8 cellular contexts compared by ENCODE assay signal in genomic region chr2:98730851-98731708, GRCh38. TPM values are rescaled to one million over a fixed set of nuclear protein-coding genes. Genes with fewer than 3 reads are reported as not detected.
DNase-seq lines count a peak whose midpoint lies in the region; ATAC-seq and TF ChIP-seq lines count a peak whose summit lies in the region.

Gene MGAT4A (minus strand): TSS chr2:98731132. CDS start chr2:98726332, 4,800 bp downstream.

- peak within 1 kb of the TSS; percentile 73 for H3K9ac ChIP-seq in Loucy (ENCODE audit: low read depth, low read length, poor library complexity, severe bottlenecking)

- peak within 1 kb of the TSS; percentile 86 for H3K4me2 ChIP-seq in Loucy (ENCODE audit: low read depth, low read length, poor library complexity, severe bottlenecking)

- H2AFZ ChIP-seq in Loucy (ENCODE audit: low read length) = peak within 1 kb of the TSS; percentile 69

- H3K9me3 ChIP-seq in Loucy (ENCODE audit: insufficient read depth, low read depth, low read length) = no peaks in the 10 kb centered on the region

- DNase-seq in GM10266 (ENCODE audit: extremely low spot score) (peak; percentile 91), activated B cell treated with CpG ODN at 0.5 μM for 24 hours (peak; percentile 76), cerebellar nuclear complex (lab: John Stamatoyannopoulos, UW) (no peak)
- peak; percentile 82 for DNase-seq in central memory CD4-positive, alpha-beta T cell
- DNase-seq in stimulated activated CD4-positive, alpha-beta T cell treated with anti-CD3 and anti-CD28 coated beads, Interleukin-1b, Interleukin-23, amount 100 ng/mL, for 24 hours (ENCODE audit: low read depth in 4 of 4, low spot score in 1 of 4) = peak; percentile 49 to 72 (median 67)

- no peaks in the 10 kb centered on the region for H3K36me3 ChIP-seq in Loucy (ENCODE audit: insufficient read depth, low read length)

- peak within 1 kb of the TSS; percentile 85 for H3K27ac ChIP-seq in layer of hippocampus (ENCODE audit: low read depth, low read length)

- H3K4me3 Mint-ChIP-seq in activated B cell treated with CpG ODN at 0.5 μM for 24 hours = peak within 1 kb of the TSS; percentile 83

- H3K79me2 ChIP-seq in Loucy (ENCODE audit: insufficient read depth, low read length) = peaks cover 50% of the 10 kb centered on the region

- intact Hi-C loops in activated B cell treated with CpG ODN at 0.5 μM for 24 hours (cut with micrococcal nuclease) = loop anchor here (1.0 to 5.0 kb wide), 8 partner anchors 18 to 756 kb away; partner anchors contain the start of genes EIF5B, MITD1, MRPL30 and TXNDC9

- ATAC-seq in GM21786 (IDR thresholded peaks at IDR 0.05; ENCODE audit: unreplicated experiment) (peak; percentile 66), activated B cell treated with CpG ODN at 0.5 μM for 24 hours (ENCODE audit: low read depth) (peak; percentile 87)

- no peaks in the 10 kb centered on the region for H3K27me3 Mint-ChIP-seq in activated B cell treated with CpG ODN at 0.5 μM for 24 hours

- H3K9me3 Mint-ChIP-seq in activated B cell treated with CpG ODN at 0.5 μM for 24 hours = no peaks in the 10 kb centered on the region

- H3F3A ChIP-seq in Loucy (ENCODE audit: low read depth) = no peaks in the 10 kb centered on the region; the same call in 1 of the 2 replicates

- CTCF ChIA-PET in activated B cell treated with CpG ODN at 0.5 μM for 24 hours (lab: Charles Lee) = interaction anchor here (1.0 to 2.0 kb wide), 5 partner anchors 26 to 106 kb away, joined by 3 to 10 read pairs (median 4); no protein-coding TSS in a partner anchor

- H3K36me3 Mint-ChIP-seq in activated B cell treated with CpG ODN at 0.5 μM for 24 hours (ENCODE audit: low read depth) = no peaks in the 10 kb centered on the region

- H3K4me1 ChIP-seq in Loucy (ENCODE audit: insufficient read depth, low read length, poor library complexity, severe bottlenecking) = peaks cover 61% of the 10 kb centered on the region

- POLR2A ChIA-PET in activated B cell treated with CpG ODN at 0.5 μM for 24 hours (lab: Charles Lee) = interaction anchor here (0.6 to 3.2 kb wide), 17 partner anchors 13 to 1065 kb away, joined by 3 to 15 read pairs (median 4); partner anchors contain the start of genes C2orf15, COA5, LIPT1 and MITD1

- H3K27ac Mint-ChIP-seq in activated B cell treated with CpG ODN at 0.5 μM for 24 hours = peak within 1 kb of the TSS; percentile 84

- peaks cover 56% of the 10 kb centered on the region for H3K4me1 Mint-ChIP-seq in activated B cell treated with CpG ODN at 0.5 μM for 24 hours

- no peaks in the 10 kb centered on the region for H3K9me2 ChIP-seq in Loucy (replicated peaks; ENCODE audit: low read depth, low read length)

- H3K27me3 ChIP-seq in Loucy (ENCODE audit: insufficient read depth, low read length, poor library complexity, severe bottlenecking) (no peaks in the 10 kb centered on the region), layer of hippocampus (ENCODE audit: control insufficient read depth, insufficient read depth, low read length) (no peaks in the 10 kb centered on the region)

- H4K20me1 ChIP-seq in Loucy (ENCODE audit: insufficient read depth, low read length, poor library complexity, severe bottlenecking) = peaks cover 11% of the 10 kb centered on the region

- H3K4me3 ChIP-seq in Loucy (ENCODE audit: low read length, poor library complexity, severe bottlenecking) = peak within 1 kb of the TSS; percentile 76

- peak; percentile 23 for TF ChIP-seq CTCF in GM10266 (IDR thresholded peaks at IDR 0.05; ENCODE audit: control insufficient read depth, insufficient read depth, low read depth, missing control alignments)
- no peak for TF ChIP-seq CTCF in Loucy (conservative IDR thresholded peaks at IDR 0.05; ENCODE audit: low read length)
- TF ChIP-seq CTCF in activated B cell treated with CpG ODN at 0.5 μM for 24 hours (IDR thresholded peaks at IDR 0.05) = no peak

RNA-seq across cellular contexts. Expression of gene MGAT4A, which starts in this region (rescaled TPM):
- 12.6 and 15.7 TPM in 2 replicates for total RNA-seq in activated B cell treated with CpG ODN at 0.5 μM for 24 hours

Comparison
In these comparisons a context has a peak if more than half of its experiments do, and no peak if none do; other contexts are left out.
1. DNase-seq: peak in GM10266 (single experiment), activated B cell treated with CpG ODN at 0.5 μM for 24 hours (single experiment), central memory CD4-positive, alpha-beta T cell (single experiment) and stimulated activated CD4-positive, alpha-beta T cell treated with anti-CD3 and anti-CD28 coated beads, Interleukin-1b, Interleukin-23, amount 100 ng/mL, for 24 hours (4 of 4); none in cerebellar nuclear complex (0 of 2).